In genomic region chr16:84176192-84177053, GRCh38 we compare ENCODE assay signal across 2 cellular contexts.
TF ChIP-seq lines count a peak whose summit lies in the region.

No MANE protein-coding gene starts in this region.

TF ChIP-seq in GM23338, 12 proteins besides CTCF, POLR2A, EP300 and RAD21:
- TF ChIP-seq REST (IDR thresholded peaks at IDR 0.05; ENCODE audit: unreplicated experiment) (no peak), ETS1 (IDR thresholded peaks at IDR 0.05) (no peak), ZNF331 (CRISPR knock-in tag; IDR thresholded peaks at IDR 0.05; ENCODE audit: low read depth) (no peak), ZNF462 (CRISPR knock-in tag; IDR thresholded peaks at IDR 0.05) (no peak), STAT1 (IDR thresholded peaks at IDR 0.05; ENCODE audit: unreplicated experiment) (no peak), NANOG (IDR thresholded peaks at IDR 0.05; ENCODE audit: borderline replicate concordance) (no peak), EZH2 (IDR thresholded peaks at IDR 0.05; ENCODE audit: low read depth, unreplicated experiment) (no peak), EZH2phosphoT487 (IDR thresholded peaks at IDR 0.05; ENCODE audit: unreplicated experiment) (no peak), CREB1 (CRISPR knock-in tag; IDR thresholded peaks at IDR 0.05; ENCODE audit: low read depth) (no peak), JUNB (IDR thresholded peaks at IDR 0.05; ENCODE audit: unreplicated experiment) (no peak), POLR2AphosphoS5 (IDR thresholded peaks at IDR 0.05; ENCODE audit: low read depth) (no peak), ZNF114 (CRISPR knock-in tag; IDR thresholded peaks at IDR 0.05) (no peak)

TF ChIP-seq in K562, 482 proteins besides CTCF, POLR2A, EP300 and RAD21:
- TF ChIP-seq CAMTA2 (CRISPR knock-in tag; conservative IDR thresholded peaks at IDR 0.05): no peak
- peak; percentile 71 for TF ChIP-seq POLR2G (IDR thresholded peaks at IDR 0.05; ENCODE audit: low read depth, low read length)
- TF ChIP-seq RBFOX2 (IDR thresholded peaks at IDR 0.05; ENCODE audit: low read depth, low read length): 0 out of 2 replicates have a peak, but pooled peaks have one; percentile 21
- no peak for TF ChIP-seq ZEB2 (IDR thresholded peaks at IDR 0.05)
- TF ChIP-seq POLR2B (IDR thresholded peaks at IDR 0.05; ENCODE audit: low read depth, partially characterized antibody): peak; percentile 19
